Comparison of ENCODE assay signal across 8 cellular contexts in genomic region chr9:136843801-136844740, GRCh38. TPM values are rescaled to one million over a fixed set of nuclear protein-coding genes. Genes with fewer than 3 reads are reported as not detected.
DNase-seq lines count a peak whose midpoint lies in the region; ATAC-seq and TF ChIP-seq lines count a peak whose summit lies in the region.
"Not testable (repeated sequence)": the region's sequence is repeated elsewhere in the genome, so short reads cannot be mapped to it uniquely, and the experiment has no call there.

No MANE protein-coding gene starts in this region.

- not testable (repeated sequence) for H3K27ac Mint-ChIP-seq in neural crest cell (ENCODE audit: unreplicated experiment)

- intact Hi-C loops in Panc1 (cut with micrococcal nuclease; ENCODE audit: unreplicated experiment): not testable (repeated sequence)

- ATAC-seq in Panc1, gastroesophageal sphincter: not testable (repeated sequence)

- POLR2A ChIA-PET in Panc1 (lab: Charles Lee): not testable (repeated sequence)

- H3K27ac ChIP-seq in Panc1 (ENCODE audit: low read length): not testable (repeated sequence)
- H3K27ac ChIP-seq in gastroesophageal sphincter: peak overlapping the region in 1 of 4 donors; percentile 46

- H3K27me3 Mint-ChIP-seq in neural crest cell (ENCODE audit: low read depth): peaks cover 47% of the 10 kb centered on the region

- TF ChIP-seq POLR2A in gastroesophageal sphincter (IDR thresholded peaks at IDR 0.05): not testable (repeated sequence)

- H3K4me1 ChIP-seq in Panc1 (ENCODE audit: control insufficient read depth, insufficient read depth, low read length) (peaks cover 26% of the 10 kb centered on the region), gastroesophageal sphincter (peaks cover 0 to 81% (median 44%) of the 10 kb centered on the region in 3 donors)

- WGBS in gastroesophageal sphincter (ENCODE audit: low coverage in 1 of 2), 2 donors: 17% methylated on average over 7 of the region's 99 CpGs; no CpG with 5 or more reads in 1 of the 2 donors

- CTCF ChIA-PET in Panc1 (lab: Charles Lee): not testable (repeated sequence)

- peaks cover 22% of the 10 kb centered on the region for H3K4me1 Mint-ChIP-seq in neural crest cell

- not testable (repeated sequence) for TF ChIP-seq EP300 in gastroesophageal sphincter (IDR thresholded peaks at IDR 0.05)

- H3K36me3 Mint-ChIP-seq in neural crest cell (ENCODE audit: low read depth): not testable (repeated sequence)

- peak overlapping the region; percentile 76 for H3K4me3 Mint-ChIP-seq in neural crest cell

- not testable (repeated sequence) for H3K9me3 Mint-ChIP-seq in neural crest cell

- not testable (repeated sequence) for H3K4me3 ChIP-seq in AG09309 (ENCODE audit: control insufficient read depth, low read depth, low read length); H7 (ENCODE audit: insufficient read depth, low read depth, low read length); Panc1 (ENCODE audit: low read depth in 2 of 2, low read length in 2 of 2); astrocyte of the spinal cord (ENCODE audit: low read depth, low read length)
- peak overlapping the region in 1 of 2 donors; percentile 22 for H3K4me3 ChIP-seq in gastroesophageal sphincter

- not testable (repeated sequence) for H3K9me3 ChIP-seq in Panc1 (ENCODE audit: control insufficient read depth, insufficient read depth, low read depth, low read length); gastroesophageal sphincter

- H3K27me3 ChIP-seq in H7 (ENCODE audit: control insufficient read depth, insufficient read depth, low read length); Panc1 (ENCODE audit: control insufficient read depth, insufficient read depth, low read length): not testable (repeated sequence)
- peaks cover 61% of the 10 kb centered on the region for H3K27me3 ChIP-seq in gastroesophageal sphincter

- DNase-seq in AG09309 (ENCODE audit: low read depth); Panc1 (ENCODE audit: low read depth, low spot score); astrocyte of the spinal cord (ENCODE audit: low read depth, low spot score): not testable (repeated sequence)
- DNase-seq in H7 (peak; percentile 79), neural crest cell (ENCODE audit: low read depth, low spot score) (peak; percentile 65)
- peak; percentile 21 to 36 for DNase-seq in activated CD8-positive, alpha-beta memory T cell treated with anti-CD3 and anti-CD28 coated beads for 4 hours (ENCODE audit: low read depth in 2 of 2)
- peak; percentile 38 for DNase-seq in stimulated activated CD8-positive, alpha-beta memory T cell treated with anti-CD3 and anti-CD28 coated beads, Interleukin-15, amount 100 ng/mL, for 1 hour (ENCODE audit: low read depth)

- in situ Hi-C loops in Panc1 (cut with HindIII; ENCODE audit: low pct_unique_long_range_greater_than_20kb, low sequenced_read_pairs); astrocyte of the spinal cord (cut with HindIII; ENCODE audit: low sequenced_read_pairs): not testable (repeated sequence)

- H3K36me3 ChIP-seq in H7 (replicated peaks; ENCODE audit: control insufficient read depth, insufficient read depth, low read length); Panc1 (ENCODE audit: control insufficient read depth, insufficient read depth, low read length): not testable (repeated sequence)
- peaks cover 0 to 20% of the 10 kb centered on the region in 2 donors for H3K36me3 ChIP-seq in gastroesophageal sphincter

- TF ChIP-seq CTCF in AG09309 (IDR thresholded peaks at IDR 0.05; ENCODE audit: control insufficient read depth, insufficient read depth, low read depth, low read length, missing control alignments): peak; percentile 57
- TF ChIP-seq CTCF in Panc1 (IDR thresholded peaks at IDR 0.05): peak; percentile 72
- TF ChIP-seq CTCF in astrocyte of the spinal cord (IDR thresholded peaks at IDR 0.05; ENCODE audit: low read depth, low read length): peak; percentile 49
- peak in 3 of 4 experiments; percentile 56 to 82 (median 61) for TF ChIP-seq CTCF in gastroesophageal sphincter (IDR thresholded peaks at IDR 0.05)
- peak; percentile 70 for TF ChIP-seq CTCF in neural crest cell (conservative IDR thresholded peaks at IDR 0.05)

- not testable (repeated sequence) for BruUV-seq in Panc1 (replicated peaks; lab: Mats Ljungman, UMichigan)

RNA-seq across cellular contexts. Expression of gene AJM1, which starts 1.8 kb away (rescaled TPM):
- 0.14 and 0.52 TPM in 2 replicates for total RNA-seq in H7 (2014; rRNA removed; shearing (Covaris generic))
- total RNA-seq in Panc1 (2021; ENCODE audit: unreplicated experiment): 7.2 TPM
- polyA plus RNA-seq in Panc1 (2012; ENCODE audit: insufficient read length): 11.9 TPM
- total RNA-seq in gastroesophageal sphincter: 10 to 100 TPM in 1 of 4 donors, 1 to 10 TPM in 3; 2.5 to 10.9 (median 5.7) TPM
- total RNA-seq in neural crest cell: 2.8 and 3.3 TPM in 2 replicates

RNA-seq across cellular contexts. Expression of gene PHPT1, which starts 5.1 kb away (rescaled TPM):
- 68.2 and 75.5 TPM in 2 replicates for total RNA-seq in H7 (2014; rRNA removed; shearing (Covaris generic))
- 204 TPM for total RNA-seq in Panc1 (2021; ENCODE audit: unreplicated experiment)
- 307 TPM for polyA plus RNA-seq in Panc1 (2012; ENCODE audit: insufficient read length)
- 10 to 100 TPM; 33.7 to 63.5 (median 43.7) TPM for total RNA-seq in gastroesophageal sphincter
- 170 and 175 TPM in 2 replicates for total RNA-seq in neural crest cell

RNA-seq across cellular contexts. Expression of gene MAMDC4, which starts 8.1 kb away (rescaled TPM):
- 1.2 and 3.0 TPM in 2 replicates for total RNA-seq in H7 (2014; rRNA removed; shearing (Covaris generic))
- 6.3 TPM for total RNA-seq in Panc1 (2021; ENCODE audit: unreplicated experiment)
- polyA plus RNA-seq in Panc1 (2012; ENCODE audit: insufficient read length): 7.1 TPM
- total RNA-seq in gastroesophageal sphincter: 1 to 10 TPM; 1.0 to 2.2 (median 1.8) TPM
- 19.3 and 20.6 TPM in 2 replicates for total RNA-seq in neural crest cell

RNA-seq across cellular contexts. Expression of gene EDF1, which starts 22.0 kb away (rescaled TPM):
- 213 and 240 TPM in 2 replicates for total RNA-seq in H7 (2014; rRNA removed; shearing (Covaris generic))
- total RNA-seq in Panc1 (2021; ENCODE audit: unreplicated experiment) (270 TPM), gastroesophageal sphincter (100 to 1,000 TPM; 283 to 353 (median 323) TPM), neural crest cell (338 and 339 TPM in 2 replicates)
- polyA plus RNA-seq in Panc1 (2012; ENCODE audit: insufficient read length): 595 TPM

RNA-seq across cellular contexts. Expression of gene RABL6, which starts 36.3 kb away (rescaled TPM):
- 150 TPM in 2 replicates for total RNA-seq in H7 (2014; rRNA removed; shearing (Covaris generic))
- 106 TPM for total RNA-seq in Panc1 (2021; ENCODE audit: unreplicated experiment)
- 144 TPM for polyA plus RNA-seq in Panc1 (2012; ENCODE audit: insufficient read length)
- total RNA-seq in gastroesophageal sphincter: 100 to 1,000 TPM in 1 of 4 donors, 10 to 100 TPM in 3; 54.8 to 109 (median 71.2) TPM
- total RNA-seq in neural crest cell: 191 and 198 TPM in 2 replicates
